In genomic region chr22:36280379-36280778, GRCh38 we compare ENCODE assay signal across 25 cellular contexts. TPM values are rescaled to one million over a fixed set of nuclear protein-coding genes. Genes with fewer than 3 reads are reported as not detected.
DNase-seq lines count a peak whose midpoint lies in the region; ATAC-seq, FAIRE-seq and TF ChIP-seq lines count a peak whose summit lies in the region.
"Had no signal": no experiment of that assay in that cellular context is flagged by ENCODE, and none has a peak within 500 bp of the region (broad histone marks: within the 10 kb centered on the region; RNA-seq: fewer than 3 reads in every experiment).

No MANE protein-coding gene starts in this region.

- peak; percentile 13 for DNase-seq in left ventricle myocardium superior
- no peak for DNase-seq in left cardiac atrium
- DNase-seq in activated B cell treated with CpG ODN at 0.5 μM for 24 hours, result no peak
- no peak for DNase-seq in HepG2 (ENCODE audit: low spot score)
- DNase-seq: CD8-positive, alpha-beta memory T cell; effector CD8-positive, alpha-beta T cell; mesenchymal stem cell; naive B cell; NCI-H1105; NCI-H2081 treated with DMSO at 0.1 percent for 48 hours; NCI-H446 treated with DMSO at 0.1 percent for 48 hours; pancreas; stimulated activated CD4-positive, alpha-beta T cell treated with anti-CD3 and anti-CD28 coated beads, Interleukin-2, amount 100 ng/mL, for 24 hours; stimulated activated naive CD4-positive, alpha-beta T cell treated with Interleukin-2 at 50 U/mL for 16 hours had no signal

- no peak for TF ChIP-seq EP300 in HepG2 (IDR thresholded peaks at IDR 0.05; ENCODE audit: low read depth in 2 of 2, low read length in 2 of 2)
- no peak for TF ChIP-seq EP300 in HepG2 (CRISPR knock-in tag; IDR thresholded peaks at IDR 0.05; ENCODE audit: borderline replicate concordance)

- no TSS peak for BruUV-seq in HepG2 (replicated peaks; lab: Mats Ljungman, UMichigan)

- POLR2A ChIA-PET in activated B cell treated with CpG ODN at 0.5 μM for 24 hours (lab: Charles Lee) (interaction anchor here (0.7 to 1.2 kb wide), 5 partner anchors 20 to 230 kb away, joined by 3 to 6 read pairs (median 4); no protein-coding TSS in a partner anchor), HepG2 (lab: Yijun Ruan, JAX) (interaction anchor here (1.2 kb wide), 1 partner anchor 30 kb away, joined by 4 read pairs; no protein-coding TSS in a partner anchor)

- FAIRE-seq in HepG2 (lab: Jason Lieb, UNC), result no peak
- FAIRE-seq: GM12892, GM19239, H54, pancreas, RCC 7860 had no signal

- no peaks in the 10 kb centered on the region for H3K9me3 ChIP-seq in HepG2 (ENCODE audit: low read length)
- H3K9me3 ChIP-seq: pancreas, tibial artery had no signal

- WGBS in HepG2 (ENCODE audit: low lambda C conversion rate), result 71% methylated on average over 8 of the region's 8 CpGs

- H3K4me3 Mint-ChIP-seq in activated B cell treated with CpG ODN at 0.5 μM for 24 hours, result no peak overlapping the region
- H3K4me3 Mint-ChIP-seq: T-helper 2 cell treated with Interferon-gamma antibody and Interleukin-4, amounts not matched to agents 5 μg/mL and 100 μg/mL, for 36 hours; WTC11 had no signal

- H3K27ac ChIP-seq in HepG2 (ENCODE audit: extremely low read length, insufficient read depth, low read length), result peak overlapping the region; percentile 78
- H3K27ac ChIP-seq: pancreas had no signal

- no peaks in the 10 kb centered on the region for H4K20me1 ChIP-seq in HepG2 (ENCODE audit: insufficient read depth, low read length)

- H3K4me1 Mint-ChIP-seq in activated B cell treated with CpG ODN at 0.5 μM for 24 hours, result peaks cover 17% of the 10 kb centered on the region

- TF ChIP-seq POLR2A in HepG2 (IDR thresholded peaks at IDR 0.05; ENCODE audit: insufficient read depth in 1 of 2, low read depth in 2 of 2, low read length in 2 of 2), result no peak

- H3K79me2 ChIP-seq in HepG2 (ENCODE audit: insufficient read depth, low read length), result no peaks in the 10 kb centered on the region

- no peak overlapping the region for H3K9ac ChIP-seq in HepG2 (ENCODE audit: insufficient read depth, low read depth, low read length)

- peak overlapping the region; percentile 56 for H3K27ac Mint-ChIP-seq in activated B cell treated with CpG ODN at 0.5 μM for 24 hours
- H3K27ac Mint-ChIP-seq: T-helper 2 cell treated with Interferon-gamma antibody and Interleukin-4, amounts not matched to agents 5 μg/mL and 100 μg/mL, for 36 hours; WTC11 had no signal

- H3K4me2 ChIP-seq in HepG2 (ENCODE audit: low read depth, low read length), result no peak overlapping the region

- H3K36me3 Mint-ChIP-seq in activated B cell treated with CpG ODN at 0.5 μM for 24 hours (ENCODE audit: low read depth), result peaks cover 55% of the 10 kb centered on the region

- TF ChIP-seq RAD21 in HepG2 (CRISPR knock-in tag; IDR thresholded peaks at IDR 0.05), result no peak

- in situ Hi-C loops in HepG2 (cut with HindIII; ENCODE audit: extremely low pct_ligation_motif_present, low pct_unique_long_range_greater_than_20kb), result loop anchor here (10.0 kb wide), 1 partner anchor 46 kb away; the partner anchor contains the start of gene APOL2

- H3K4me3 ChIP-seq in HepG2 (replicated peaks in 1 of 3; ENCODE audit: insufficient read depth in 1 of 3, low read depth in 2 of 3, low read length in 3 of 3), result no peak overlapping the region
- H3K4me3 ChIP-seq: pancreas, tibial artery had no signal

- H3K27me3 ChIP-seq in HepG2 (ENCODE audit: control insufficient read depth in 1 of 2, insufficient read depth in 2 of 2, low read length in 2 of 2), result no peaks in the 10 kb centered on the region
- H3K27me3 ChIP-seq: pancreas, tibial artery had no signal

- H3K9me3 Mint-ChIP-seq in activated B cell treated with CpG ODN at 0.5 μM for 24 hours, result no peaks in the 10 kb centered on the region
- H3K9me3 Mint-ChIP-seq: CD8-positive, alpha-beta memory T cell; naive B cell; T-helper 2 cell treated with Interferon-gamma antibody and Interleukin-4, amounts not matched to agents 5 μg/mL and 100 μg/mL, for 36 hours; WTC11 had no signal

- H3K36me3 ChIP-seq in HepG2 (replicated peaks in 1 of 2; ENCODE audit: control insufficient read depth in 1 of 2, insufficient read depth in 2 of 2, low read length in 2 of 2), result peaks cover 22 to 29% of the 10 kb centered on the region in 2 experiments

- H3K4me1 ChIP-seq in HepG2 (ENCODE audit: insufficient read depth, low read length), result peaks cover 47% of the 10 kb centered on the region
- H3K4me1 ChIP-seq: pancreas had no signal

- no peak overlapping the region for H2AFZ ChIP-seq in HepG2 (ENCODE audit: low read length)

- intact Hi-C loops in left ventricle myocardium superior (cut with micrococcal nuclease), result no loop called here
- intact Hi-C loops in left cardiac atrium (cut with DNase I), result loop anchor here in 1 of 2 donors (10.0 kb wide), 1 partner anchor 86 kb away; no protein-coding TSS in a partner anchor
- intact Hi-C loops in activated B cell treated with CpG ODN at 0.5 μM for 24 hours (cut with micrococcal nuclease), result no loop called here
- intact Hi-C loops in HepG2 (cut with micrococcal nuclease; ENCODE audit: unreplicated experiment), result no loop called here

- no peak for TF ChIP-seq CTCF in activated B cell treated with CpG ODN at 0.5 μM for 24 hours (IDR thresholded peaks at IDR 0.05)
- no peak for TF ChIP-seq CTCF in HepG2 (CRISPR knock-in tag; IDR thresholded peaks at IDR 0.05)

- CTCF ChIA-PET in activated B cell treated with CpG ODN at 0.5 μM for 24 hours (lab: Charles Lee) (interaction anchor here (0.7 to 1.1 kb wide), 2 partner anchors 41 to 206 kb away, joined by 3 to 4 read pairs; partner anchors contain the start of gene APOL2), HepG2 (lab: Yijun Ruan, JAX; ENCODE audit: low intra/inter-chr PET ratio, low total read pairs) (no interaction called here)

- H3K27me3 Mint-ChIP-seq in activated B cell treated with CpG ODN at 0.5 μM for 24 hours, result no peaks in the 10 kb centered on the region
- H3K27me3 Mint-ChIP-seq: naive B cell had no signal

- no peak for ATAC-seq in left ventricle myocardium superior
- ATAC-seq in left cardiac atrium, result no peak
- no peak for ATAC-seq in activated B cell treated with CpG ODN at 0.5 μM for 24 hours (ENCODE audit: low read depth)
- no peak for ATAC-seq in HepG2
- ATAC-seq in GM21423 (IDR thresholded peaks at IDR 0.05; ENCODE audit: unreplicated experiment), result no peak
- no peak for ATAC-seq in HG03108 (IDR thresholded peaks at IDR 0.05; ENCODE audit: unreplicated experiment)
- ATAC-seq in HG03432 (IDR thresholded peaks at IDR 0.05; ENCODE audit: unreplicated experiment), result no peak
- ATAC-seq: esophagus mucosa, WTC11 had no signal

RNA-seq across cellular contexts. Expression of gene APOL1, which starts 27.4 kb away (rescaled TPM):
- total RNA-seq in left ventricle myocardium superior (17.6 TPM), left cardiac atrium (10 to 100 TPM; 26.5 to 40.7 TPM), activated B cell treated with CpG ODN at 0.5 μM for 24 hours (10.4 and 10.7 TPM in 2 replicates), HepG2 (2016; rRNA removed; fragmentation: Illumina TruSeq; extraction: Trizol) (11.2 and 20.3 TPM in 2 replicates)
- total RNA-seq in HepG2 (2016; cell fraction: cytosol; rRNA removed; fragmentation: Illumina TruSeq; extraction: Trizol; ENCODE audit: low read depth), result 2.3 and 2.8 TPM in 2 replicates
- 10.1 and 20.9 TPM in 2 replicates for total RNA-seq in HepG2 (2016; cell fraction: insoluble cytoplasmic fraction; rRNA removed; fragmentation: Illumina TruSeq; extraction: Trizol)
- 3.2 and 3.4 TPM in 2 replicates for total RNA-seq in HepG2 (2016; cell fraction: membrane; rRNA removed; fragmentation: Illumina TruSeq; extraction: Trizol)
- 19.4 and 20.3 TPM in 2 replicates for total RNA-seq in HepG2 (2016; cell fraction: nucleus; rRNA removed; fragmentation: Illumina TruSeq; extraction: Trizol)
- polyA plus RNA-seq in HepG2 (2011; rRNA removed), result 75.0 and 124 TPM in 2 replicates
- 57.2 and 84.6 TPM in 2 replicates for polyA plus RNA-seq in HepG2 (2011; cell fraction: cytosol; rRNA removed)
- 110 and 144 TPM in 2 replicates for polyA plus RNA-seq in HepG2 (2011; cell fraction: nucleus; rRNA removed)
- polyA plus RNA-seq in HepG2 (2012), result 126 and 159 TPM in 2 replicates
- polyA plus RNA-seq in HepG2 (2016; cell fraction: cytosol; fragmentation: Illumina TruSeq; extraction: Trizol; ENCODE audit: low read depth), result 2.5 and 2.9 TPM in 2 replicates
- 12.0 and 13.0 TPM in 2 replicates for polyA plus RNA-seq in HepG2 (2016; cell fraction: insoluble cytoplasmic fraction; fragmentation: Illumina TruSeq; extraction: Trizol; ENCODE audit: low read depth)
- polyA plus RNA-seq in HepG2 (2016; cell fraction: membrane; fragmentation: Illumina TruSeq; extraction: Trizol; ENCODE audit: low read depth), result 3.3 and 3.8 TPM in 2 replicates
- polyA plus RNA-seq in HepG2 (2016; cell fraction: nucleus; fragmentation: Illumina TruSeq; extraction: Trizol; ENCODE audit: insufficient read depth, low read depth), result 37.3 and 42.3 TPM in 2 replicates
- 2.0 and 61.9 TPM in 2 replicates for polyA minus RNA-seq in HepG2 (2011; rRNA and poly(A)+ RNA removed; ENCODE audit: low replicate concordance)
- 61.5 and 88.3 TPM in 2 replicates for polyA minus RNA-seq in HepG2 (2011; cell fraction: cytosol; rRNA and poly(A)+ RNA removed)
- 34.2 and 54.7 TPM in 2 replicates for polyA minus RNA-seq in HepG2 (2011; cell fraction: nucleus; rRNA and poly(A)+ RNA removed)

RNA-seq across cellular contexts. Expression of gene APOL2, which starts 41.1 kb away (rescaled TPM):
- total RNA-seq in left ventricle myocardium superior, result 56.7 TPM
- total RNA-seq in left cardiac atrium, result 10 to 100 TPM; 43.8 to 43.9 TPM
- 35.7 and 38.3 TPM in 2 replicates for total RNA-seq in activated B cell treated with CpG ODN at 0.5 μM for 24 hours
- 28.7 and 34.3 TPM in 2 replicates for total RNA-seq in HepG2 (2016; rRNA removed; fragmentation: Illumina TruSeq; extraction: Trizol)
- total RNA-seq in HepG2 (2016; cell fraction: cytosol; rRNA removed; fragmentation: Illumina TruSeq; extraction: Trizol; ENCODE audit: low read depth), result 2.5 and 3.6 TPM in 2 replicates
- total RNA-seq in HepG2 (2016; cell fraction: insoluble cytoplasmic fraction; rRNA removed; fragmentation: Illumina TruSeq; extraction: Trizol), result 27.0 and 29.3 TPM in 2 replicates
- total RNA-seq in HepG2 (2016; cell fraction: membrane; rRNA removed; fragmentation: Illumina TruSeq; extraction: Trizol), result 8.2 and 9.0 TPM in 2 replicates
- total RNA-seq in HepG2 (2016; cell fraction: nucleus; rRNA removed; fragmentation: Illumina TruSeq; extraction: Trizol), result 16.8 and 21.4 TPM in 2 replicates
- 51.2 and 94.4 TPM in 2 replicates for polyA plus RNA-seq in HepG2 (2011; rRNA removed)
- 53.4 and 72.6 TPM in 2 replicates for polyA plus RNA-seq in HepG2 (2011; cell fraction: cytosol; rRNA removed)
- polyA plus RNA-seq in HepG2 (2011; cell fraction: nucleus; rRNA removed), result 195 and 245 TPM in 2 replicates
- polyA plus RNA-seq in HepG2 (2012), result 58.3 and 88.7 TPM in 2 replicates
- 1.8 TPM in 2 replicates for polyA plus RNA-seq in HepG2 (2016; cell fraction: cytosol; fragmentation: Illumina TruSeq; extraction: Trizol; ENCODE audit: low read depth)
- 20.2 and 26.3 TPM in 2 replicates for polyA plus RNA-seq in HepG2 (2016; cell fraction: insoluble cytoplasmic fraction; fragmentation: Illumina TruSeq; extraction: Trizol; ENCODE audit: low read depth)
- polyA plus RNA-seq in HepG2 (2016; cell fraction: membrane; fragmentation: Illumina TruSeq; extraction: Trizol; ENCODE audit: low read depth), result 4.4 and 5.1 TPM in 2 replicates
- 31.6 and 34.2 TPM in 2 replicates for polyA plus RNA-seq in HepG2 (2016; cell fraction: nucleus; fragmentation: Illumina TruSeq; extraction: Trizol; ENCODE audit: insufficient read depth, low read depth)
- 34.5 and 120 TPM in 2 replicates for polyA minus RNA-seq in HepG2 (2011; rRNA and poly(A)+ RNA removed; ENCODE audit: low replicate concordance)
- 39.4 and 67.2 TPM in 2 replicates for polyA minus RNA-seq in HepG2 (2011; cell fraction: cytosol; rRNA and poly(A)+ RNA removed)
- polyA minus RNA-seq in HepG2 (2011; cell fraction: nucleus; rRNA and poly(A)+ RNA removed), result 44.7 and 77.3 TPM in 2 replicates
